Comparison of ENCODE assay signal across 33 cellular contexts in the genomic region with DNA sequence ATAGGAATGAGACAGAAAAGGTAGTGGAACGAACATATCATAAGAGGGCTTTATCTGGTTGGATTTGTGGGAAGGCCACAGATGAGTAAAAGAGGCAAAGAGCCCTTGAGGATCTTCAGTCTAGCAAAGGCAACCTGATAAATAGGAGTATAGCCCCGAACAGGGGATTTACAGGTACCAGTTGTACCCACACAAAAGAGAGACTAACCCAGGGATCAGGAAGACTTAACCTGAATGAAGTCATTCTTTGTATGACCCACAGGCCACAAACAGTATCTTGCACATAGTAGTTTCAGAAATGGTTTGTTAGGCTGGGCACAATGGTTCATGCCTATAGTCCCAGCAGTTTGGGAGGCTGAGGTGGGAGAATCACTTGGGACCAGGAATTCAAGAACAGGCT.
"Had no signal": no experiment of that assay in that cellular context is flagged by ENCODE, and none has a peak within 500 bp of the region (broad histone marks: within the 10 kb centered on the region; RNA-seq: fewer than 3 reads in every experiment).

No MANE protein-coding gene starts in this region.

- H3K4me3 Mint-ChIP-seq: activated B cell treated with CpG ODN at 0.5 μM for 24 hours; activated CD8-positive, alpha-beta T cell treated with anti-CD3 and anti-CD28 coated beads for 36 hours; activated naive CD4-positive, alpha-beta T cell treated with anti-CD3 and anti-CD28 coated beads for 36 hours; activated naive CD4-positive, alpha-beta T cell treated with anti-CD3 and anti-CD28 coated beads, Interleukin-2, amount 50 U/mL, for 24 hours; effector memory CD8-positive, alpha-beta T cell; T-helper 17 cell; T-helper 2 cell treated with Interferon-gamma antibody and Interleukin-4, amounts not matched to agents 5 μg/mL and 100 μg/mL, for 36 hours had no signal

- H3K36me3 ChIP-seq: WERI-Rb-1 had no signal

- H3K36me3 Mint-ChIP-seq: activated naive CD4-positive, alpha-beta T cell treated with anti-CD3 and anti-CD28 coated beads, Interleukin-2, amount 50 U/mL, for 24 hours had no signal

- H3K27ac ChIP-seq: adrenal gland, body of pancreas, esophagus muscularis mucosa, foreskin keratinocyte, heart left ventricle, WERI-Rb-1 had no signal

- H3K27ac Mint-ChIP-seq: activated B cell treated with CpG ODN at 0.5 μM for 24 hours; activated CD8-positive, alpha-beta T cell treated with anti-CD3 and anti-CD28 coated beads for 36 hours; activated naive CD4-positive, alpha-beta T cell treated with anti-CD3 and anti-CD28 coated beads for 36 hours; effector memory CD8-positive, alpha-beta T cell; T-helper 2 cell treated with Interferon-gamma antibody and Interleukin-4, amounts not matched to agents 5 μg/mL and 100 μg/mL, for 36 hours had no signal

- H3K27me3 ChIP-seq: adrenal gland, body of pancreas, esophagus muscularis mucosa, foreskin keratinocyte, gastrocnemius medialis, heart left ventricle had no signal

- ATAC-seq: activated CD4-positive, CD25-positive, alpha-beta regulatory T cell treated with anti-CD3 and anti-CD28 coated beads, Interleukin-2, amount 50 U/mL, for 24 hours; activated CD8-positive, alpha-beta T cell treated with anti-CD3 and anti-CD28 coated beads for 36 hours; body of pancreas; effector memory CD8-positive, alpha-beta T cell; foreskin keratinocyte; gastrocnemius medialis; heart left ventricle; T-helper 17 cell had no signal

- H3K9me3 Mint-ChIP-seq: activated B cell treated with CpG ODN at 0.5 μM for 24 hours; activated CD8-positive, alpha-beta T cell treated with anti-CD3 and anti-CD28 coated beads for 36 hours; activated naive CD4-positive, alpha-beta T cell treated with anti-CD3 and anti-CD28 coated beads for 36 hours; activated naive CD4-positive, alpha-beta T cell treated with anti-CD3 and anti-CD28 coated beads, Interleukin-2, amount 50 U/mL, for 24 hours; effector memory CD8-positive, alpha-beta T cell; T-helper 2 cell treated with Interferon-gamma antibody and Interleukin-4, amounts not matched to agents 5 μg/mL and 100 μg/mL, for 36 hours had no signal

- H3K4me1 ChIP-seq: foreskin keratinocyte had no signal

- H3K9me3 ChIP-seq: adrenal gland, body of pancreas, esophagus muscularis mucosa, gastrocnemius medialis, heart left ventricle had no signal

- H3K4me1 Mint-ChIP-seq: activated B cell treated with CpG ODN at 0.5 μM for 24 hours had no signal

- DNase-seq: activated B cell treated with CpG ODN at 0.5 μM for 24 hours; activated CD4-positive, alpha-beta T cell treated with anti-CD3 and anti-CD28 coated beads for 48 hours; activated CD4-positive, alpha-beta T cell treated with anti-CD3 and anti-CD28 coated beads, Interleukin-2, amount 50 U/mL, for 1 hour; activated CD4-positive, alpha-beta T cell treated with anti-CD3 and anti-CD28 coated beads, Interleukin-2, amount 50 U/mL, for 48 hours; activated CD8-positive, alpha-beta memory T cell treated with anti-CD3 and anti-CD28 coated beads for 24 hours; activated CD8-positive, alpha-beta T cell treated with anti-CD3 and anti-CD28 coated beads for 36 hours; activated effector memory CD4-positive, alpha-beta T cell treated with Interleukin-2 at 50 U/mL for 16 hours; activated gamma-delta T cell treated with Interleukin-2 at 50 U/mL for 16 hours; activated naive CD4-positive, alpha-beta T cell treated with anti-CD3 and anti-CD28 coated beads for 36 hours; activated T-cell treated with anti-CD3 and anti-CD28 coated beads, Interleukin-2, amount 50 U/mL, for 48 hours; adrenal gland; amygdala; aorta; body of pancreas; caudate nucleus; cortex of kidney; dermis blood vessel endothelial cell; effector CD4-positive, alpha-beta T cell; effector memory CD8-positive, alpha-beta T cell; erythroblast; foreskin keratinocyte; gastrocnemius medialis; glutamatergic neuron; heart left ventricle; T-helper 1 cell; T-helper 17 cell; T1000; WERI-Rb-1 had no signal

- FAIRE-seq: colon had no signal

- H3K4me3 ChIP-seq: adrenal gland, body of pancreas, esophagus muscularis mucosa, gastrocnemius medialis, heart left ventricle had no signal
